17 cellular contexts compared by ENCODE assay signal in the genomic region with DNA sequence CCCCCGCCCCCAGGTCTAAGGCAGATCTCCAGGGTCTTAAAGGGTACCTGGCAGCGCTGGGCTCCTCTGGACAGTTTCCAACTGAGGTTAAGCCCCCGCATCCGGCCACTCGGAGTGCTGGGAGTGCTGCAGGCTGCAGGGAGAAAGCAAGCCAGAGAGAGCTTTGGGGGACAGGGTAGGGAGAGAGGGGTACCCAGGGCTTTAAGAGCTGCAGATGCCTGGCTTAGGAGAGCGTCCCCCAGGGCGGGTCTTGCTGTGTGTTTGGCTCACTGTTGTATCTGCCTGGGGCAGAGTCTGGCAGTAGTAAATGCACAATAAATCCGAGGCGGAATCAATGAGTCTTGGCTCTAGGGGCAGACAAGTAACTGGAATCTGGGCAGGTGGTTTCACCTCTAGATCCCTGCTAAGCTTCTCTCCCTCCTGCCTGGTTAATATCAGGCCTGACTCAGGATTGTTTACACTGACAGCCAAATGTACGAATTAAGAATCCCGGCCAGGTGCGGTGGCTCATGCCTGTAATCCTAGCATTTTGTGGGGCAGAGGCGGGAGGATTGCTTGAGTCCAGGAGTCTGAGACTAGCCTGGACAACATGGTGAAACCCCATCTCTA. TPM values are rescaled to one million over a fixed set of nuclear protein-coding genes. Genes with fewer than 3 reads are reported as not detected.
A peak's percentile ranks its signal among the peaks of the same experiment; 100 is the strongest.
DNase-seq lines count a peak whose midpoint lies in the region; ATAC-seq and TF ChIP-seq lines count a peak whose summit lies in the region.
"Had no signal": no experiment of that assay in that cellular context is flagged by ENCODE, and none has a peak within 500 bp of the region (broad histone marks: within the 10 kb centered on the region; RNA-seq: fewer than 3 reads in every experiment).

No MANE protein-coding gene starts in this region.

- ATAC-seq in activated CD4-positive, alpha-beta T cell treated with anti-CD3 and anti-CD28 coated beads for 36 hours: no peak
- ATAC-seq in HG03045 (IDR thresholded peaks at IDR 0.05; ENCODE audit: unreplicated experiment): no peak

- BruUV-seq in PC-9 (replicated peaks; lab: Mats Ljungman, UMichigan): no TSS peak

- H3K9me3 Mint-ChIP-seq in activated CD4-positive, alpha-beta T cell treated with anti-CD3 and anti-CD28 coated beads, Interleukin-2, amount 10 ng/mL, durations not matched to agents 7 days and 5 days: no peaks in the 10 kb centered on the region
- H3K9me3 Mint-ChIP-seq in activated CD4-positive, alpha-beta T cell treated with anti-CD3 and anti-CD28 coated beads for 36 hours (ENCODE audit: low read depth): no peaks in the 10 kb centered on the region
- H3K9me3 Mint-ChIP-seq: stimulated activated naive CD8-positive, alpha-beta T cell treated with anti-CD3 and anti-CD28 coated beads, Interleukin-15, Interleukin-2, amounts not matched to agents 100 ng/mL and 50 ng/mL, for 24 hours had no signal

- no peak overlapping the region for H4K8ac ChIP-seq in trophoblast cell (ENCODE audit: low read depth, low read length)

- H2BK120ac ChIP-seq in trophoblast cell (ENCODE audit: insufficient read depth, low read length, poor library complexity): no peak overlapping the region

- H3K79me1 ChIP-seq in trophoblast cell (ENCODE audit: low read length): peaks cover 1% of the 10 kb centered on the region

- no peak overlapping the region for H4K12ac ChIP-seq in trophoblast cell (ENCODE audit: low read depth, low read length)

- WGBS in trophoblast cell (ENCODE audit: extremely low coverage, insufficient coverage, insufficient read length): no CpG with 5 or more reads among the region's 13 CpGs

- H3K9me2 ChIP-seq in PC-9 (ENCODE audit: insufficient read depth): no peaks in the 10 kb centered on the region

- H3K4me2 ChIP-seq in PC-9: 0 out of 2 replicates have a peak overlapping the region, but pooled peaks have one; percentile 11
- H3K4me2 ChIP-seq in trophoblast cell (ENCODE audit: low read length): peak overlapping the region; percentile 9
- H3K4me2 ChIP-seq: KMS-11 had no signal

- no peak for TF ChIP-seq CTCF in PC-9 (conservative IDR thresholded peaks at IDR 0.05)

- H3F3A ChIP-seq in PC-9 (ENCODE audit: insufficient read depth, low read depth): peaks cover 36% of the 10 kb centered on the region

- H3K4me3 ChIP-seq in PC-9: no peak overlapping the region
- no peak overlapping the region for H3K4me3 ChIP-seq in trophoblast cell (ENCODE audit: low read depth, low read length)
- H3K4me3 ChIP-seq: SJSA1 had no signal

- POLR2A ChIA-PET in activated CD4-positive, alpha-beta T cell treated with anti-CD3 and anti-CD28 coated beads, Interleukin-2, amount 10 ng/mL, durations not matched to agents 7 days and 5 days (lab: Charles Lee): no interaction called here
- POLR2A ChIA-PET in activated CD4-positive, alpha-beta T cell treated with anti-CD3 and anti-CD28 coated beads for 36 hours (lab: Charles Lee): no interaction called here
- POLR2A ChIA-PET in PC-9 (lab: Charles Lee; ENCODE audit: unreplicated experiment): no interaction called here

- H3K27ac ChIP-seq in PC-9 (no peak overlapping the region), epithelial cell of prostate (peak overlapping the region; percentile 37), trophoblast cell (ENCODE audit: low read depth, low read length) (no peak overlapping the region)
- H3K27ac ChIP-seq: KMS-11, SJSA1 had no signal

- H4K20me1 ChIP-seq in PC-9 (ENCODE audit: insufficient read depth): no peaks in the 10 kb centered on the region

- peaks cover 18% of the 10 kb centered on the region for H3K4me1 Mint-ChIP-seq in activated CD4-positive, alpha-beta T cell treated with anti-CD3 and anti-CD28 coated beads, Interleukin-2, amount 10 ng/mL, durations not matched to agents 7 days and 5 days
- H3K4me1 Mint-ChIP-seq in activated CD4-positive, alpha-beta T cell treated with anti-CD3 and anti-CD28 coated beads for 36 hours: peaks cover 13% of the 10 kb centered on the region

- H2AFZ ChIP-seq in PC-9: no peak overlapping the region
- no peak overlapping the region for H2AFZ ChIP-seq in trophoblast cell (ENCODE audit: insufficient read depth, low read length, poor library complexity)

- no peak overlapping the region for H3K18ac ChIP-seq in trophoblast cell (ENCODE audit: low read length)

- H3K23ac ChIP-seq in trophoblast cell (ENCODE audit: low read length): no peak overlapping the region

- no peaks in the 10 kb centered on the region for H3K9me3 ChIP-seq in PC-9 (ENCODE audit: insufficient read depth, low read depth)
- peaks cover 8% of the 10 kb centered on the region for H3K9me3 ChIP-seq in trophoblast cell (ENCODE audit: insufficient read depth, low read depth, low read length)

- peaks cover 48% of the 10 kb centered on the region for H3K27me3 Mint-ChIP-seq in activated CD4-positive, alpha-beta T cell treated with anti-CD3 and anti-CD28 coated beads, Interleukin-2, amount 10 ng/mL, durations not matched to agents 7 days and 5 days
- H3K27me3 Mint-ChIP-seq in activated CD4-positive, alpha-beta T cell treated with anti-CD3 and anti-CD28 coated beads for 36 hours: peaks cover 42% of the 10 kb centered on the region

- H3K79me2 ChIP-seq in PC-9 (ENCODE audit: low read depth) (no peaks in the 10 kb centered on the region), trophoblast cell (ENCODE audit: control insufficient read depth, insufficient read depth, low read length, poor library complexity) (no peaks in the 10 kb centered on the region)

- no peak overlapping the region for H3K27ac Mint-ChIP-seq in activated CD4-positive, alpha-beta T cell treated with anti-CD3 and anti-CD28 coated beads, Interleukin-2, amount 10 ng/mL, durations not matched to agents 7 days and 5 days
- no peak overlapping the region for H3K27ac Mint-ChIP-seq in activated CD4-positive, alpha-beta T cell treated with anti-CD3 and anti-CD28 coated beads for 36 hours
- H3K27ac Mint-ChIP-seq: stimulated activated naive CD8-positive, alpha-beta T cell treated with anti-CD3 and anti-CD28 coated beads, Interleukin-15, Interleukin-2, amounts not matched to agents 100 ng/mL and 50 ng/mL, for 24 hours had no signal

- peak overlapping the region; percentile 16 for H3K4me3 Mint-ChIP-seq in activated CD4-positive, alpha-beta T cell treated with anti-CD3 and anti-CD28 coated beads, Interleukin-2, amount 10 ng/mL, durations not matched to agents 7 days and 5 days
- H3K4me3 Mint-ChIP-seq in activated CD4-positive, alpha-beta T cell treated with anti-CD3 and anti-CD28 coated beads for 36 hours: no peak overlapping the region
- H3K4me3 Mint-ChIP-seq: stimulated activated naive CD8-positive, alpha-beta T cell treated with anti-CD3 and anti-CD28 coated beads, Interleukin-15, Interleukin-2, amounts not matched to agents 100 ng/mL and 50 ng/mL, for 24 hours had no signal

- peaks cover 39% of the 10 kb centered on the region for H3K4me1 ChIP-seq in PC-9 (replicated peaks; ENCODE audit: insufficient read depth)
- H3K4me1 ChIP-seq in trophoblast cell (ENCODE audit: control insufficient read depth in 1 of 2, insufficient read depth in 2 of 2, low read length in 2 of 2): peaks cover 4 to 15% of the 10 kb centered on the region in 2 experiments

- H2AK5ac ChIP-seq in trophoblast cell (ENCODE audit: low read length): no peak overlapping the region

- H3K27me3 ChIP-seq in PC-9 (ENCODE audit: insufficient read depth, low read depth) (peaks cover 5% of the 10 kb centered on the region), trophoblast cell (ENCODE audit: insufficient read depth, low read length) (peaks cover 16% of the 10 kb centered on the region)

- CTCF ChIA-PET in activated CD4-positive, alpha-beta T cell treated with anti-CD3 and anti-CD28 coated beads, Interleukin-2, amount 10 ng/mL, durations not matched to agents 7 days and 5 days (lab: Charles Lee): interaction anchor here (1.1 to 1.2 kb wide), 2 partner anchors 28 to 195 kb away, joined by 3 to 6 read pairs; no protein-coding TSS in a partner anchor
- CTCF ChIA-PET in activated CD4-positive, alpha-beta T cell treated with anti-CD3 and anti-CD28 coated beads for 36 hours (lab: Charles Lee): interaction anchor here (0.7 kb wide), 1 partner anchor 39 kb away, joined by 4 read pairs; no protein-coding TSS in a partner anchor
- CTCF ChIA-PET in PC-9 (lab: Charles Lee): interaction anchor here (0.7 kb wide), 2 partner anchors 13 to 177 kb away, joined by 3 to 4 read pairs; no protein-coding TSS in a partner anchor

- intact Hi-C loops in activated CD4-positive, alpha-beta T cell treated with anti-CD3 and anti-CD28 coated beads for 36 hours (cut with DNase I, micrococcal nuclease): no loop called here
- intact Hi-C loops in PC-9 (cut with micrococcal nuclease; ENCODE audit: unreplicated experiment): no loop called here

- H3K4ac ChIP-seq in trophoblast cell (ENCODE audit: low read depth, low read length): no peak overlapping the region

- H3K14ac ChIP-seq in trophoblast cell (ENCODE audit: low read length): no peak overlapping the region

- no peak overlapping the region for H3K9ac ChIP-seq in trophoblast cell (ENCODE audit: low read length)
- H3K9ac ChIP-seq: KMS-11 had no signal

- no peak overlapping the region for H2BK12ac ChIP-seq in trophoblast cell (ENCODE audit: low read length)

- H3K36me3 Mint-ChIP-seq in activated CD4-positive, alpha-beta T cell treated with anti-CD3 and anti-CD28 coated beads, Interleukin-2, amount 10 ng/mL, durations not matched to agents 7 days and 5 days (ENCODE audit: low read depth): no peaks in the 10 kb centered on the region
- H3K36me3 Mint-ChIP-seq in activated CD4-positive, alpha-beta T cell treated with anti-CD3 and anti-CD28 coated beads for 36 hours (ENCODE audit: low read depth): no peaks in the 10 kb centered on the region

- no peak overlapping the region for H2BK5ac ChIP-seq in trophoblast cell (ENCODE audit: low read depth, low read length, poor library complexity)

- H3K36me3 ChIP-seq in PC-9 (ENCODE audit: low read depth): no peaks in the 10 kb centered on the region
- no peaks in the 10 kb centered on the region for H3K36me3 ChIP-seq in trophoblast cell (ENCODE audit: control insufficient read depth in 1 of 2, insufficient read depth in 2 of 2, low read length in 2 of 2)
- H3K36me3 ChIP-seq: SJSA1 had no signal

- no peak for DNase-seq in activated CD4-positive, alpha-beta T cell treated with anti-CD3 and anti-CD28 coated beads, Interleukin-2, amount 10 ng/mL, durations not matched to agents 7 days and 5 days
- DNase-seq in activated CD4-positive, alpha-beta T cell treated with anti-CD3 and anti-CD28 coated beads for 36 hours: no peak
- DNase-seq in PC-9 (no peak), epithelial cell of prostate (ENCODE audit: low read depth, low spot score) (no peak), trophoblast cell (no peak), ureter (ENCODE audit: low spot score) (no peak), GM03348 (ENCODE audit: low spot score) (no peak)
- DNase-seq: activated gamma-delta T cell; effector CD8-positive, alpha-beta T cell; HCEC 1CT; midbrain; NCI-H1436 treated with DMSO at 0.1 percent for 48 hours had no signal

- H4K91ac ChIP-seq in trophoblast cell (ENCODE audit: low read depth, low read length): no peak overlapping the region

RNA-seq across cellular contexts. Expression of gene COX6B2, which starts 0.8 kb away (rescaled TPM):
- not detected for total RNA-seq in activated CD4-positive, alpha-beta T cell treated with anti-CD3 and anti-CD28 coated beads, Interleukin-2, amount 10 ng/mL, durations not matched to agents 7 days and 5 days
- under 1 TPM; 0.14 to 0.30 TPM for total RNA-seq in activated CD4-positive, alpha-beta T cell treated with anti-CD3 and anti-CD28 coated beads for 36 hours
- total RNA-seq in PC-9 (2021) (3.3 and 3.7 TPM in 2 replicates), ureter (3.7 TPM)
- 0.49 and 0.67 TPM in 2 replicates for polyA plus RNA-seq in trophoblast cell (2013)

RNA-seq across cellular contexts. Expression of gene GARIN5B, which starts 7.7 kb away (rescaled TPM):
- not detected for total RNA-seq in activated CD4-positive, alpha-beta T cell treated with anti-CD3 and anti-CD28 coated beads, Interleukin-2, amount 10 ng/mL, durations not matched to agents 7 days and 5 days
- total RNA-seq in activated CD4-positive, alpha-beta T cell treated with anti-CD3 and anti-CD28 coated beads for 36 hours: not detected
- 0.11 TPM in 1 of 2 replicates, not detected in the other for total RNA-seq in PC-9 (2021)
- 0.04 and 0.06 TPM in 2 replicates for polyA plus RNA-seq in trophoblast cell (2013)
- not detected for total RNA-seq in ureter
- total RNA-seq: frontal cortex had no signal

RNA-seq across cellular contexts. Expression of gene IL11, which starts 14.9 kb away (rescaled TPM):
- total RNA-seq in activated CD4-positive, alpha-beta T cell treated with anti-CD3 and anti-CD28 coated beads, Interleukin-2, amount 10 ng/mL, durations not matched to agents 7 days and 5 days: under 1 TPM; 0.27 TPM
- total RNA-seq in activated CD4-positive, alpha-beta T cell treated with anti-CD3 and anti-CD28 coated beads for 36 hours: under 1 TPM; 0.09 to 0.18 TPM
- total RNA-seq in PC-9 (2021) (4.1 and 6.6 TPM in 2 replicates), ureter (not detected)
- 14.7 and 15.0 TPM in 2 replicates for polyA plus RNA-seq in trophoblast cell (2013)

RNA-seq across cellular contexts. Expression of gene KMT5C, which starts 15.6 kb away (rescaled TPM):
- total RNA-seq in activated CD4-positive, alpha-beta T cell treated with anti-CD3 and anti-CD28 coated beads, Interleukin-2, amount 10 ng/mL, durations not matched to agents 7 days and 5 days: 10 to 100 TPM; 21.7 to 28.3 TPM
- total RNA-seq in activated CD4-positive, alpha-beta T cell treated with anti-CD3 and anti-CD28 coated beads for 36 hours: 10 to 100 TPM; 27.5 to 32.3 TPM
- 71.6 and 80.7 TPM in 2 replicates for total RNA-seq in PC-9 (2021)
- 20.3 and 20.7 TPM in 2 replicates for polyA plus RNA-seq in trophoblast cell (2013)
- total RNA-seq in ureter: 12.0 TPM

RNA-seq across cellular contexts. Expression of gene TMEM190, which starts 21.3 kb away (rescaled TPM):
- not detected for total RNA-seq in activated CD4-positive, alpha-beta T cell treated with anti-CD3 and anti-CD28 coated beads, Interleukin-2, amount 10 ng/mL, durations not matched to agents 7 days and 5 days
- not detected for total RNA-seq in activated CD4-positive, alpha-beta T cell treated with anti-CD3 and anti-CD28 coated beads for 36 hours
- total RNA-seq in PC-9 (2021) (not detected in 2 replicates), ureter (not detected)
- polyA plus RNA-seq in trophoblast cell (2013): 0.15 and 0.18 TPM in 2 replicates
- total RNA-seq: frontal cortex, SJSA1 had no signal
